ENCODE assay signal across 27 cellular contexts in genomic region chr1:223454959-223455358, GRCh38.
"Had no signal": no experiment of that assay in that cellular context is flagged by ENCODE, and none has a peak within 500 bp of the region (broad histone marks: within the 10 kb centered on the region; RNA-seq: fewer than 3 reads in every experiment).

No MANE protein-coding gene starts in this region.

- H3K36me3 ChIP-seq: stomach, thoracic aorta, thyroid gland, tibial artery, tibial nerve, transverse colon, upper lobe of left lung, upper lobe of right lung, uterus, vagina had no signal

- H3K27me3 ChIP-seq: stomach, testis, thyroid gland, tibial artery, tibial nerve, transverse colon, upper lobe of left lung, upper lobe of right lung, uterus, vagina had no signal

- H3K4me3 Mint-ChIP-seq: stimulated activated effector memory CD8-positive, alpha-beta T cell treated with anti-CD3 and anti-CD28 coated beads, Interleukin-12 subunit alpha, Interleukin-12 subunit beta, amount 100 ng/mL, for 72 hours; stimulated activated naive B cell treated with anti-CD40 and anti-IgM and Interleukin-4, amounts not matched to agents 10 μg/mL and 1 μg/mL and 100 μg/mL, for 72 hours; stimulated activated naive CD8-positive, alpha-beta T cell treated with anti-CD3 and anti-CD28 coated beads, Interleukin-15, amount 100 ng/mL, for 72 hours; stimulated activated naive CD8-positive, alpha-beta T cell treated with anti-CD3 and anti-CD28 coated beads, Interleukin-15, Interleukin-2, amounts not matched to agents 100 ng/mL and 50 ng/mL, for 24 hours; type B pancreatic cell had no signal

- DNase-seq: stimulated activated CD4-positive, alpha-beta T cell treated with anti-CD3 and anti-CD28 coated beads, Interleukin-1b, Interleukin-23, amount 100 ng/mL, for 48 hours; stimulated activated CD4-positive, alpha-beta T cell treated with anti-CD3 and anti-CD28 coated beads, Interleukin-2, amount 100 ng/mL, for 24 hours; stimulated activated CD4-positive, alpha-beta T cell treated with anti-CD3 and anti-CD28 coated beads, Interleukin-2, amount 100 ng/mL, for 48 hours; stimulated activated CD4-positive, alpha-beta T cell treated with anti-CD3 and anti-CD28 coated beads, Interleukin-4, amount 100 ng/mL, for 1 hour; stimulated activated CD4-positive, alpha-beta T cell treated with anti-CD3 and anti-CD28 coated beads, Interleukin-4, amount 100 ng/mL, for 24 hours; stimulated activated CD4-positive, alpha-beta T cell treated with anti-CD3 and anti-CD28 coated beads, Interleukin-4, amount 100 ng/mL, for 4 hours; stimulated activated CD8-positive, alpha-beta memory T cell treated with anti-CD3 and anti-CD28 coated beads, Interleukin-4, amount 100 ng/mL, for 48 hours; stimulated activated naive B cell treated with anti-CD40 and anti-IgM and Interleukin-4, amounts not matched to agents 10 μg/mL and 1 μg/mL and 100 μg/mL, for 72 hours; stimulated activated naive CD4-positive, alpha-beta T cell; stimulated activated naive CD4-positive, alpha-beta T cell treated with Interleukin-2 at 50 U/mL for 16 hours; stimulated activated naive CD8-positive, alpha-beta T cell treated with anti-CD3 and anti-CD28 coated beads, Interleukin-15, amount 100 ng/mL, for 72 hours; stimulated activated naive CD8-positive, alpha-beta T cell treated with anti-CD3 and anti-CD28 coated beads, Interleukin-15, Interleukin-2, amounts not matched to agents 100 U/mL and 50 U/mL, for 24 hours; stomach; substantia nigra; testis; thyroid gland; tibial artery; transverse colon; upper lobe of left lung; upper lobe of right lung; uterus had no signal

- H3K27ac Mint-ChIP-seq: stimulated activated effector memory CD8-positive, alpha-beta T cell treated with anti-CD3 and anti-CD28 coated beads, Interleukin-12 subunit alpha, Interleukin-12 subunit beta, amount 100 ng/mL, for 72 hours; stimulated activated naive B cell treated with anti-CD40 and anti-IgM and Interleukin-4, amounts not matched to agents 10 μg/mL and 1 μg/mL and 100 μg/mL, for 72 hours; stimulated activated naive CD8-positive, alpha-beta T cell treated with anti-CD3 and anti-CD28 coated beads, Interleukin-15, amount 100 ng/mL, for 72 hours; stimulated activated naive CD8-positive, alpha-beta T cell treated with anti-CD3 and anti-CD28 coated beads, Interleukin-15, Interleukin-2, amounts not matched to agents 100 ng/mL and 50 ng/mL, for 24 hours; type B pancreatic cell had no signal

- H3K4me1 ChIP-seq: stomach, testis, thyroid gland, tibial artery, tibial nerve, transverse colon, upper lobe of left lung, upper lobe of right lung, uterus, vagina had no signal

- H3K27ac ChIP-seq: stomach, testis, thoracic aorta, thyroid gland, tibial artery, tibial nerve, transverse colon, upper lobe of left lung, upper lobe of right lung, uterus, vagina had no signal

- H3K4me3 ChIP-seq: stomach, testis, thoracic aorta, thyroid gland, tibial artery, tibial nerve, transverse colon, upper lobe of left lung, upper lobe of right lung, uterus, vagina had no signal

- H3K9me3 Mint-ChIP-seq: stimulated activated effector memory CD8-positive, alpha-beta T cell treated with anti-CD3 and anti-CD28 coated beads, Interleukin-12 subunit alpha, Interleukin-12 subunit beta, amount 100 ng/mL, for 72 hours; stimulated activated naive CD8-positive, alpha-beta T cell treated with anti-CD3 and anti-CD28 coated beads, Interleukin-15, amount 100 ng/mL, for 72 hours; stimulated activated naive CD8-positive, alpha-beta T cell treated with anti-CD3 and anti-CD28 coated beads, Interleukin-15, Interleukin-2, amounts not matched to agents 100 ng/mL and 50 ng/mL, for 24 hours; type B pancreatic cell had no signal

- H3K4me1 Mint-ChIP-seq: stimulated activated effector memory CD8-positive, alpha-beta T cell treated with anti-CD3 and anti-CD28 coated beads, Interleukin-12 subunit alpha, Interleukin-12 subunit beta, amount 100 ng/mL, for 72 hours; stimulated activated naive B cell treated with anti-CD40 and anti-IgM and Interleukin-4, amounts not matched to agents 10 μg/mL and 1 μg/mL and 100 μg/mL, for 72 hours; stimulated activated naive CD8-positive, alpha-beta T cell treated with anti-CD3 and anti-CD28 coated beads, Interleukin-15, amount 100 ng/mL, for 72 hours had no signal

- H3K27me3 Mint-ChIP-seq: stimulated activated naive B cell treated with anti-CD40 and anti-IgM and Interleukin-4, amounts not matched to agents 10 μg/mL and 1 μg/mL and 100 μg/mL, for 72 hours; stimulated activated naive CD8-positive, alpha-beta T cell treated with anti-CD3 and anti-CD28 coated beads, Interleukin-15, amount 100 ng/mL, for 72 hours; stimulated activated naive CD8-positive, alpha-beta T cell treated with anti-CD3 and anti-CD28 coated beads, Interleukin-15, Interleukin-2, amounts not matched to agents 100 ng/mL and 50 ng/mL, for 24 hours; type B pancreatic cell had no signal

- H3K36me3 Mint-ChIP-seq: stimulated activated effector memory CD8-positive, alpha-beta T cell treated with anti-CD3 and anti-CD28 coated beads, Interleukin-12 subunit alpha, Interleukin-12 subunit beta, amount 100 ng/mL, for 72 hours; stimulated activated naive B cell treated with anti-CD40 and anti-IgM and Interleukin-4, amounts not matched to agents 10 μg/mL and 1 μg/mL and 100 μg/mL, for 72 hours; type B pancreatic cell had no signal

- H3K9me3 ChIP-seq: stomach, testis, thoracic aorta, thyroid gland, tibial artery, transverse colon, upper lobe of left lung, upper lobe of right lung, uterus, vagina had no signal

- ATAC-seq: stimulated activated naive B cell treated with anti-CD40 and anti-IgM and Interleukin-4, amounts not matched to agents 10 μg/mL and 1 μg/mL and 100 μg/mL, for 72 hours; stimulated activated naive CD8-positive, alpha-beta T cell treated with anti-CD3 and anti-CD28 coated beads, Interleukin-15, amount 100 ng/mL, for 72 hours; stimulated activated naive CD8-positive, alpha-beta T cell treated with anti-CD3 and anti-CD28 coated beads, Interleukin-15, Interleukin-2, amounts not matched to agents 100 U/mL and 50 U/mL, for 24 hours; upper lobe of right lung had no signal
